In the genomic region with DNA sequence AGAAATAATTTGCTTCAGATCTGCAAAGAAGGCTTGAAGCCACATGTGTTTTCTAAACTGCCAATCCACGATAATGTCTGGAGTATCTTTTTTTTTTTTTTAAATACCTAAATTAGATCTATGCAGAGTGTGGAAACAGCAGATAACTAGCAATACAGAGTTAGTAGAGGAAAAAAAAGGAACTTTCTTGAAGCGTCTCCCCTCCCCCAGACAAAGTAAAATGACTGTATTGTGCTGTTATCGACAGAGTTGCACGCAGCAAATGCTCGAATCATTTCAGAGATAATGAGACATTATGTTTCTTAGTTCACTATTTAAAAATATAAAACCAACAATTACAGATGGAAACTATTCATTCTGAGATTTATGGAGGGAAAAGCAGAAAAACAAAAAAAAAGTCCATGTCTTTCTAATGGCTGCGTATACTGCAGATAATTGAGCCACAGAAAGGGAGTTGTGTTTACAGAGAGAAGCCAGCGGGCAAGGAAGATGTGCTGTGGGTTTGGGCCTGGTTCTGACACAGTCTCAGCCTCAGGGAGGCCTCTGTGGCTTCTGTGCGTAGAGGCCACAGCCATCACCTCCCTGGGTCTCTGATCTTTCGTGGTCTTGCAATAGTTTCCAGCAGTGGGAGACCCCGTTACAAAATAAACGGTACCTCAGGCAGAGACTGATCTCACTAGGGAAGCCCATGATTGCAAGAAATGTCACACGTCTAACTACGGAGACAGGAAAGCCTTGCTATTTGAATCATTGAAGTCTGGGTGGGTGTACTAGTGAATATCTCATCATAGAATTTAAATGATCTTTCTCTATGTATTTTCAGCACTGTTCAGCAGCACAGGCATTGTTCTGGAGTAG, we compare ENCODE assay signal across 2 cellular contexts.
A peak's percentile ranks its signal among the peaks of the same experiment; 100 is the strongest.
TF ChIP-seq lines count a peak whose summit lies in the region.

No MANE protein-coding gene starts in this region.

TF ChIP-seq in GM23338, 12 proteins besides CTCF, POLR2A, EP300 and RAD21:
- TF ChIP-seq EZH2phosphoT487 (IDR thresholded peaks at IDR 0.05; ENCODE audit: unreplicated experiment) (no peak), POLR2AphosphoS5 (IDR thresholded peaks at IDR 0.05; ENCODE audit: low read depth) (no peak), STAT1 (IDR thresholded peaks at IDR 0.05; ENCODE audit: unreplicated experiment) (no peak), JUNB (IDR thresholded peaks at IDR 0.05; ENCODE audit: unreplicated experiment) (no peak), EZH2 (IDR thresholded peaks at IDR 0.05; ENCODE audit: low read depth, unreplicated experiment) (no peak), ZNF114 (CRISPR knock-in tag; IDR thresholded peaks at IDR 0.05) (no peak), ZNF331 (CRISPR knock-in tag; IDR thresholded peaks at IDR 0.05; ENCODE audit: low read depth) (no peak)
- TF ChIP-seq, protein P1, sequence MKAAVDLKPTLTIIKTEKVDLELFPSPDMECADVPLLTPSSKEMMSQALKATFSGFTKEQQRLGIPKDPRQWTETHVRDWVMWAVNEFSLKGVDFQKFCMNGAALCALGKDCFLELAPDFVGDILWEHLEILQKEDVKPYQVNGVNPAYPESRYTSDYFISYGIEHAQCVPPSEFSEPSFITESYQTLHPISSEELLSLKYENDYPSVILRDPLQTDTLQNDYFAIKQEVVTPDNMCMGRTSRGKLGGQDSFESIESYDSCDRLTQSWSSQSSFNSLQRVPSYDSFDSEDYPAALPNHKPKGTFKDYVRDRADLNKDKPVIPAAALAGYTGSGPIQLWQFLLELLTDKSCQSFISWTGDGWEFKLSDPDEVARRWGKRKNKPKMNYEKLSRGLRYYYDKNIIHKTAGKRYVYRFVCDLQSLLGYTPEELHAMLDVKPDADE (IDR thresholded peaks at IDR 0.05): no peak

TF ChIP-seq in K562, 482 proteins besides CTCF, POLR2A, EP300 and RAD21 (continues in another document):
- TF ChIP-seq NFIC (IDR thresholded peaks at IDR 0.05) (peak; percentile 66), TAF9B (IDR thresholded peaks at IDR 0.05; ENCODE audit: partially characterized antibody) (peak; percentile 26), TFAP4 (CRISPR knock-in tag; IDR thresholded peaks at IDR 0.05; ENCODE audit: borderline replicate concordance) (peak; percentile 32), TRIM24 (IDR thresholded peaks at IDR 0.05) (peak; percentile 74 to 77), PREB (CRISPR knock-in tag; IDR thresholded peaks at IDR 0.05) (peak; percentile 76; the same call in 1 of the 2 replicates), ZNF584 (CRISPR knock-in tag; IDR thresholded peaks at IDR 0.05; ENCODE audit: low read depth) (0 out of 2 replicates have a peak, but pooled peaks have one; percentile 20), SETDB1 (IDR thresholded peaks at IDR 0.05; ENCODE audit: low read length) (no peak), ETV5 (CRISPR knock-in tag; IDR thresholded peaks at IDR 0.05; ENCODE audit: low read depth) (0 out of 2 replicates have a peak, but pooled peaks have one; percentile 29), ZNF41 (CRISPR knock-in tag; conservative IDR thresholded peaks at IDR 0.05) (0 out of 2 replicates have a peak, but pooled peaks have one; percentile 36), BRD9 (IDR thresholded peaks at IDR 0.05; ENCODE audit: low read depth, partially characterized antibody) (peak; percentile 52), JUND (IDR thresholded peaks at IDR 0.05; ENCODE audit: borderline replicate concordance, low read depth, low read length) (peak; percentile 67; the same call in 1 of the 2 replicates), JUND (tag; IDR thresholded peaks at IDR 0.05; ENCODE audit: borderline replicate concordance, low read depth, low read length) (peak; percentile 52; the same call in 2 of the 3 replicates), GABPA (tag; conservative IDR thresholded peaks at IDR 0.05; ENCODE audit: low read depth) (peak; percentile 39; the same call in 1 of the 2 replicates), NBN (IDR thresholded peaks at IDR 0.05; ENCODE audit: low read depth) (peak; percentile 67; the same call in 1 of the 2 replicates), MTA3 (IDR thresholded peaks at IDR 0.05; ENCODE audit: borderline replicate concordance) (peak; percentile 45; the same call in 1 of the 2 replicates), DLX4 (CRISPR knock-in tag; IDR thresholded peaks at IDR 0.05) (no peak), TEAD4 (IDR thresholded peaks at IDR 0.05; ENCODE audit: low read length) (peak; percentile 93), TEAD4 (CRISPR knock-in tag; IDR thresholded peaks at IDR 0.05; ENCODE audit: borderline replicate concordance) (no peak)
- TF ChIP-seq, protein P2, sequence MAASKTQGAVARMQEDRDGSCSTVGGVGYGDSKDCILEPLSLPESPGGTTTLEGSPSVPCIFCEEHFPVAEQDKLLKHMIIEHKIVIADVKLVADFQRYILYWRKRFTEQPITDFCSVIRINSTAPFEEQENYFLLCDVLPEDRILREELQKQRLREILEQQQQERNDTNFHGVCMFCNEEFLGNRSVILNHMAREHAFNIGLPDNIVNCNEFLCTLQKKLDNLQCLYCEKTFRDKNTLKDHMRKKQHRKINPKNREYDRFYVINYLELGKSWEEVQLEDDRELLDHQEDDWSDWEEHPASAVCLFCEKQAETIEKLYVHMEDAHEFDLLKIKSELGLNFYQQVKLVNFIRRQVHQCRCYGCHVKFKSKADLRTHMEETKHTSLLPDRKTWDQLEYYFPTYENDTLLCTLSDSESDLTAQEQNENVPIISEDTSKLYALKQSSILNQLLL (CRISPR knock-in tag; IDR thresholded peaks at IDR 0.05; ENCODE audit: borderline replicate concordance): no peak
- TF ChIP-seq, protein P3, sequence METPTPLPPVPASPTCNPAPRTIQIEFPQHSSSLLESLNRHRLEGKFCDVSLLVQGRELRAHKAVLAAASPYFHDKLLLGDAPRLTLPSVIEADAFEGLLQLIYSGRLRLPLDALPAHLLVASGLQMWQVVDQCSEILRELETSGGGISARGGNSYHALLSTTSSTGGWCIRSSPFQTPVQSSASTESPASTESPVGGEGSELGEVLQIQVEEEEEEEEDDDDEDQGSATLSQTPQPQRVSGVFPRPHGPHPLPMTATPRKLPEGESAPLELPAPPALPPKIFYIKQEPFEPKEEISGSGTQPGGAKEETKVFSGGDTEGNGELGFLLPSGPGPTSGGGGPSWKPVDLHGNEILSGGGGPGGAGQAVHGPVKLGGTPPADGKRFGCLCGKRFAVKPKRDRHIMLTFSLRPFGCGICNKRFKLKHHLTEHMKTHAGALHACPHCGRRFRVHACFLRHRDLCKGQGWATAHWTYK (CRISPR knock-in tag; IDR thresholded peaks at IDR 0.05): peak; percentile 61; the same call in 1 of the 2 replicates
- TF ChIP-seq, protein P4, sequence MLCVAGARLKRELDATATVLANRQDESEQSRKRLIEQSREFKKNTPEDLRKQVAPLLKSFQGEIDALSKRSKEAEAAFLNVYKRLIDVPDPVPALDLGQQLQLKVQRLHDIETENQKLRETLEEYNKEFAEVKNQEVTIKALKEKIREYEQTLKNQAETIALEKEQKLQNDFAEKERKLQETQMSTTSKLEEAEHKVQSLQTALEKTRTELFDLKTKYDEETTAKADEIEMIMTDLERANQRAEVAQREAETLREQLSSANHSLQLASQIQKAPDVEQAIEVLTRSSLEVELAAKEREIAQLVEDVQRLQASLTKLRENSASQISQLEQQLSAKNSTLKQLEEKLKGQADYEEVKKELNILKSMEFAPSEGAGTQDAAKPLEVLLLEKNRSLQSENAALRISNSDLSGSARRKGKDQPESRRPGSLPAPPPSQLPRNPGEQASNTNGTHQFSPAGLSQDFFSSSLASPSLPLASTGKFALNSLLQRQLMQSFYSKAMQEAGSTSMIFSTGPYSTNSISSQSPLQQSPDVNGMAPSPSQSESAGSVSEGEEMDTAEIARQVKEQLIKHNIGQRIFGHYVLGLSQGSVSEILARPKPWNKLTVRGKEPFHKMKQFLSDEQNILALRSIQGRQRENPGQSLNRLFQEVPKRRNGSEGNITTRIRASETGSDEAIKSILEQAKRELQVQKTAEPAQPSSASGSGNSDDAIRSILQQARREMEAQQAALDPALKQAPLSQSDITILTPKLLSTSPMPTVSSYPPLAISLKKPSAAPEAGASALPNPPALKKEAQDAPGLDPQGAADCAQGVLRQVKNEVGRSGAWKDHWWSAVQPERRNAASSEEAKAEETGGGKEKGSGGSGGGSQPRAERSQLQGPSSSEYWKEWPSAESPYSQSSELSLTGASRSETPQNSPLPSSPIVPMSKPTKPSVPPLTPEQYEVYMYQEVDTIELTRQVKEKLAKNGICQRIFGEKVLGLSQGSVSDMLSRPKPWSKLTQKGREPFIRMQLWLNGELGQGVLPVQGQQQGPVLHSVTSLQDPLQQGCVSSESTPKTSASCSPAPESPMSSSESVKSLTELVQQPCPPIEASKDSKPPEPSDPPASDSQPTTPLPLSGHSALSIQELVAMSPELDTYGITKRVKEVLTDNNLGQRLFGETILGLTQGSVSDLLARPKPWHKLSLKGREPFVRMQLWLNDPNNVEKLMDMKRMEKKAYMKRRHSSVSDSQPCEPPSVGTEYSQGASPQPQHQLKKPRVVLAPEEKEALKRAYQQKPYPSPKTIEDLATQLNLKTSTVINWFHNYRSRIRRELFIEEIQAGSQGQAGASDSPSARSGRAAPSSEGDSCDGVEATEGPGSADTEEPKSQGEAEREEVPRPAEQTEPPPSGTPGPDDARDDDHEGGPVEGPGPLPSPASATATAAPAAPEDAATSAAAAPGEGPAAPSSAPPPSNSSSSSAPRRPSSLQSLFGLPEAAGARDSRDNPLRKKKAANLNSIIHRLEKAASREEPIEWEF (CRISPR knock-in tag; IDR thresholded peaks at IDR 0.05): peak; percentile 75
- TF ChIP-seq, protein P5, sequence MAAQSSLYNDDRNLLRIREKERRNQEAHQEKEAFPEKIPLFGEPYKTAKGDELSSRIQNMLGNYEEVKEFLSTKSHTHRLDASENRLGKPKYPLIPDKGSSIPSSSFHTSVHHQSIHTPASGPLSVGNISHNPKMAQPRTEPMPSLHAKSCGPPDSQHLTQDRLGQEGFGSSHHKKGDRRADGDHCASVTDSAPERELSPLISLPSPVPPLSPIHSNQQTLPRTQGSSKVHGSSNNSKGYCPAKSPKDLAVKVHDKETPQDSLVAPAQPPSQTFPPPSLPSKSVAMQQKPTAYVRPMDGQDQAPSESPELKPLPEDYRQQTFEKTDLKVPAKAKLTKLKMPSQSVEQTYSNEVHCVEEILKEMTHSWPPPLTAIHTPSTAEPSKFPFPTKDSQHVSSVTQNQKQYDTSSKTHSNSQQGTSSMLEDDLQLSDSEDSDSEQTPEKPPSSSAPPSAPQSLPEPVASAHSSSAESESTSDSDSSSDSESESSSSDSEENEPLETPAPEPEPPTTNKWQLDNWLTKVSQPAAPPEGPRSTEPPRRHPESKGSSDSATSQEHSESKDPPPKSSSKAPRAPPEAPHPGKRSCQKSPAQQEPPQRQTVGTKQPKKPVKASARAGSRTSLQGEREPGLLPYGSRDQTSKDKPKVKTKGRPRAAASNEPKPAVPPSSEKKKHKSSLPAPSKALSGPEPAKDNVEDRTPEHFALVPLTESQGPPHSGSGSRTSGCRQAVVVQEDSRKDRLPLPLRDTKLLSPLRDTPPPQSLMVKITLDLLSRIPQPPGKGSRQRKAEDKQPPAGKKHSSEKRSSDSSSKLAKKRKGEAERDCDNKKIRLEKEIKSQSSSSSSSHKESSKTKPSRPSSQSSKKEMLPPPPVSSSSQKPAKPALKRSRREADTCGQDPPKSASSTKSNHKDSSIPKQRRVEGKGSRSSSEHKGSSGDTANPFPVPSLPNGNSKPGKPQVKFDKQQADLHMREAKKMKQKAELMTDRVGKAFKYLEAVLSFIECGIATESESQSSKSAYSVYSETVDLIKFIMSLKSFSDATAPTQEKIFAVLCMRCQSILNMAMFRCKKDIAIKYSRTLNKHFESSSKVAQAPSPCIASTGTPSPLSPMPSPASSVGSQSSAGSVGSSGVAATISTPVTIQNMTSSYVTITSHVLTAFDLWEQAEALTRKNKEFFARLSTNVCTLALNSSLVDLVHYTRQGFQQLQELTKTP (IDR thresholded peaks at IDR 0.05; ENCODE audit: low read depth in 1 of 2, partially characterized antibody in 2 of 2): peak in 1 of 2 experiments; percentile 18
- TF ChIP-seq, protein P6, sequence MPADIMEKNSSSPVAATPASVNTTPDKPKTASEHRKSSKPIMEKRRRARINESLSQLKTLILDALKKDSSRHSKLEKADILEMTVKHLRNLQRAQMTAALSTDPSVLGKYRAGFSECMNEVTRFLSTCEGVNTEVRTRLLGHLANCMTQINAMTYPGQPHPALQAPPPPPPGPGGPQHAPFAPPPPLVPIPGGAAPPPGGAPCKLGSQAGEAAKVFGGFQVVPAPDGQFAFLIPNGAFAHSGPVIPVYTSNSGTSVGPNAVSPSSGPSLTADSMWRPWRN (IDR thresholded peaks at IDR 0.05; ENCODE audit: low read depth): peak; percentile 56; the same call in 1 of the 2 replicates
